In the genomic region with DNA sequence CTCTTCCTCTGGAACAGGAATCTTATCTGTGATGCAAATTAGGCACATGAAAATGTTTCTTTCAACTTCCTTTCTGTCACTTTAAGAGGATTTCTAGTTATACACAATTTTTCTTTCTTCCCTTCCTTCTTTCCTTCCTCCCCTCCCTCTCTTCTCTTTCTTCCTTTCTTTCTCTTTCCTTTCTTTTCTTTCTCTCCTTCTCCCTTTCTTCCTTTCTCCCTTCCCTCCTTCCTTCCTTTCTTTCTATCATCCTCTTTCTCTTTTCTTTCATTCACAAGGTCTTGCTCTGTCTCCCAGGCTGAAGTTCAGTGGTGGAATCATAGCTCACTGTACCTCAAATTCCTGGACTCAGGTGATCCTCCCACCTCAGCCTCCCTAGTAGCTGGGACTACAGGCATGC, we compare ENCODE assay signal across 29 cellular contexts.
"Had no signal": no experiment of that assay in that cellular context is flagged by ENCODE, and none has a peak within 500 bp of the region (broad histone marks: within the 10 kb centered on the region; RNA-seq: fewer than 3 reads in every experiment).

No MANE protein-coding gene starts in this region.

- ATAC-seq: stimulated activated effector memory CD8-positive, alpha-beta T cell treated with anti-CD3 and anti-CD28 coated beads, Interleukin-12 subunit alpha, Interleukin-12 subunit beta, amount 100 ng/mL, for 72 hours; stimulated activated memory B cell treated with anti-CD40 and anti-IgM and Interleukin-4, amounts not matched to agents 10 μg/mL and 1 μg/mL and 100 μg/mL, for 72 hours; stimulated activated naive B cell treated with anti-CD40 and anti-IgM and Interleukin-4, amounts not matched to agents 10 μg/mL and 1 μg/mL and 100 μg/mL, for 72 hours; stimulated activated naive CD8-positive, alpha-beta T cell treated with anti-CD3 and anti-CD28 coated beads, Interleukin-15, amount 100 ng/mL, for 72 hours; stimulated activated naive CD8-positive, alpha-beta T cell treated with anti-CD3 and anti-CD28 coated beads, Interleukin-15, Interleukin-2, amounts not matched to agents 100 U/mL and 50 U/mL, for 24 hours; upper lobe of right lung had no signal

- H3K27me3 Mint-ChIP-seq: stimulated activated memory B cell treated with anti-CD40 and anti-IgM and Interleukin-4, amounts not matched to agents 10 μg/mL and 1 μg/mL and 100 μg/mL, for 72 hours; stimulated activated naive B cell treated with anti-CD40 and anti-IgM and Interleukin-4, amounts not matched to agents 10 μg/mL and 1 μg/mL and 100 μg/mL, for 72 hours; type B pancreatic cell had no signal

- H3K36me3 ChIP-seq: stomach, suprapubic skin, thoracic aorta, thyroid gland, tibial artery, tibial nerve, transverse colon, upper lobe of left lung, upper lobe of right lung, uterus, vagina had no signal

- H3K9me3 ChIP-seq: stomach, suprapubic skin, testis, thoracic aorta, thyroid gland, tibial artery, tibial nerve, transverse colon, upper lobe of left lung, upper lobe of right lung, uterus, vagina had no signal

- FAIRE-seq: urothelium cell line had no signal

- H3K4me3 Mint-ChIP-seq: stimulated activated effector memory CD8-positive, alpha-beta T cell treated with anti-CD3 and anti-CD28 coated beads, Interleukin-12 subunit alpha, Interleukin-12 subunit beta, amount 100 ng/mL, for 72 hours; stimulated activated memory B cell treated with anti-CD40 and anti-IgM and Interleukin-4, amounts not matched to agents 10 μg/mL and 1 μg/mL and 100 μg/mL, for 72 hours; stimulated activated naive B cell treated with anti-CD40 and anti-IgM and Interleukin-4, amounts not matched to agents 10 μg/mL and 1 μg/mL and 100 μg/mL, for 72 hours; stimulated activated naive CD8-positive, alpha-beta T cell treated with anti-CD3 and anti-CD28 coated beads, Interleukin-15, amount 100 ng/mL, for 72 hours; stimulated activated naive CD8-positive, alpha-beta T cell treated with anti-CD3 and anti-CD28 coated beads, Interleukin-15, Interleukin-2, amounts not matched to agents 100 ng/mL and 50 ng/mL, for 24 hours; type B pancreatic cell had no signal

- H3K9me3 Mint-ChIP-seq: stimulated activated effector memory CD8-positive, alpha-beta T cell treated with anti-CD3 and anti-CD28 coated beads, Interleukin-12 subunit alpha, Interleukin-12 subunit beta, amount 100 ng/mL, for 72 hours; stimulated activated naive B cell treated with anti-CD40 and anti-IgM and Interleukin-4, amounts not matched to agents 10 μg/mL and 1 μg/mL and 100 μg/mL, for 72 hours; stimulated activated naive CD8-positive, alpha-beta T cell treated with anti-CD3 and anti-CD28 coated beads, Interleukin-15, amount 100 ng/mL, for 72 hours; stimulated activated naive CD8-positive, alpha-beta T cell treated with anti-CD3 and anti-CD28 coated beads, Interleukin-15, Interleukin-2, amounts not matched to agents 100 ng/mL and 50 ng/mL, for 24 hours; type B pancreatic cell had no signal

- H3K27me3 ChIP-seq: stomach, suprapubic skin, testis, thyroid gland, tibial nerve, upper lobe of left lung, upper lobe of right lung, uterus, vagina had no signal

- H3K4me1 ChIP-seq: stomach, testis, thyroid gland, tibial artery, tibial nerve, transverse colon, upper lobe of left lung, upper lobe of right lung, uterus, vagina had no signal

- H3K4me3 ChIP-seq: stomach, suprapubic skin, testis, thoracic aorta, thyroid gland, tibial artery, tibial nerve, transverse colon, upper lobe of left lung, upper lobe of right lung, uterus, vagina had no signal

- H3K36me3 Mint-ChIP-seq: stimulated activated memory B cell treated with anti-CD40 and anti-IgM and Interleukin-4, amounts not matched to agents 10 μg/mL and 1 μg/mL and 100 μg/mL, for 72 hours; stimulated activated naive B cell treated with anti-CD40 and anti-IgM and Interleukin-4, amounts not matched to agents 10 μg/mL and 1 μg/mL and 100 μg/mL, for 72 hours; type B pancreatic cell had no signal

- H3K27ac ChIP-seq: stomach, suprapubic skin, testis, thoracic aorta, thyroid gland, tibial artery, tibial nerve, transverse colon, upper lobe of left lung, upper lobe of right lung, uterus, vagina had no signal

- H3K27ac Mint-ChIP-seq: stimulated activated effector memory CD8-positive, alpha-beta T cell treated with anti-CD3 and anti-CD28 coated beads, Interleukin-12 subunit alpha, Interleukin-12 subunit beta, amount 100 ng/mL, for 72 hours; stimulated activated memory B cell treated with anti-CD40 and anti-IgM and Interleukin-4, amounts not matched to agents 10 μg/mL and 1 μg/mL and 100 μg/mL, for 72 hours; stimulated activated naive B cell treated with anti-CD40 and anti-IgM and Interleukin-4, amounts not matched to agents 10 μg/mL and 1 μg/mL and 100 μg/mL, for 72 hours; stimulated activated naive CD8-positive, alpha-beta T cell treated with anti-CD3 and anti-CD28 coated beads, Interleukin-15, amount 100 ng/mL, for 72 hours; stimulated activated naive CD8-positive, alpha-beta T cell treated with anti-CD3 and anti-CD28 coated beads, Interleukin-15, Interleukin-2, amounts not matched to agents 100 ng/mL and 50 ng/mL, for 24 hours; type B pancreatic cell had no signal

- H3K4me1 Mint-ChIP-seq: stimulated activated effector memory CD8-positive, alpha-beta T cell treated with anti-CD3 and anti-CD28 coated beads, Interleukin-12 subunit alpha, Interleukin-12 subunit beta, amount 100 ng/mL, for 72 hours; stimulated activated naive CD8-positive, alpha-beta T cell treated with anti-CD3 and anti-CD28 coated beads, Interleukin-15, amount 100 ng/mL, for 72 hours had no signal

- DNase-seq: stimulated activated CD4-positive, alpha-beta T cell treated with anti-CD3 and anti-CD28 coated beads, Interleukin-2, amount 100 ng/mL, for 48 hours; stimulated activated CD4-positive, alpha-beta T cell treated with anti-CD3 and anti-CD28 coated beads, Interleukin-4, amount 100 ng/mL, for 1 hour; stimulated activated CD4-positive, alpha-beta T cell treated with anti-CD3 and anti-CD28 coated beads, Interleukin-4, amount 100 ng/mL, for 24 hours; stimulated activated CD4-positive, alpha-beta T cell treated with anti-CD3 and anti-CD28 coated beads, Interleukin-4, amount 100 ng/mL, for 4 hours; stimulated activated CD8-positive, alpha-beta memory T cell treated with anti-CD3 and anti-CD28 coated beads, Interleukin-4, amount 100 ng/mL, for 48 hours; stimulated activated naive B cell treated with anti-CD40 and anti-IgM and Interleukin-4, amounts not matched to agents 10 μg/mL and 1 μg/mL and 100 μg/mL, for 72 hours; stimulated activated naive CD4-positive, alpha-beta T cell; stimulated activated naive CD4-positive, alpha-beta T cell treated with Interleukin-2 at 50 U/mL for 16 hours; stimulated activated naive CD8-positive, alpha-beta T cell treated with anti-CD3 and anti-CD28 coated beads, Interleukin-15, amount 100 ng/mL, for 72 hours; stimulated activated naive CD8-positive, alpha-beta T cell treated with anti-CD3 and anti-CD28 coated beads, Interleukin-15, Interleukin-2, amounts not matched to agents 100 U/mL and 50 U/mL, for 24 hours; stomach; substantia nigra; testis; thyroid gland; tibial artery; transverse colon; trophoblast cell; upper lobe of left lung; upper lobe of right lung; uterus had no signal
